Comparison of ENCODE assay signal across 19 cellular contexts in genomic region chr10:42953684-42954674, GRCh38.
DNase-seq lines count a peak whose midpoint lies in the region; ATAC-seq and TF ChIP-seq lines count a peak whose summit lies in the region.
"Had no signal": no experiment of that assay in that cellular context is flagged by ENCODE, and none has a peak within 500 bp of the region (broad histone marks: within the 10 kb centered on the region; RNA-seq: fewer than 3 reads in every experiment).

No MANE protein-coding gene starts in this region.

- peaks cover 8% of the 10 kb centered on the region for H3K9me3 Mint-ChIP-seq in chondrocyte (ENCODE audit: low read depth)
- H3K9me3 Mint-ChIP-seq: activated CD4-positive, alpha-beta T cell treated with anti-CD3 and anti-CD28 coated beads, Interleukin-2, amount 10 ng/mL, durations not matched to agents 7 days and 5 days had no signal

- H3K4me1 Mint-ChIP-seq in chondrocyte (ENCODE audit: low read depth): peaks cover 11% of the 10 kb centered on the region
- H3K4me1 Mint-ChIP-seq: activated CD4-positive, alpha-beta T cell treated with anti-CD3 and anti-CD28 coated beads, Interleukin-2, amount 10 ng/mL, durations not matched to agents 7 days and 5 days; T-helper 17 cell had no signal

- no peak for TF ChIP-seq CTCF in right atrium auricular region (IDR thresholded peaks at IDR 0.05)
- TF ChIP-seq CTCF in heart right ventricle (IDR thresholded peaks at IDR 0.05): no peak
- no peak for TF ChIP-seq CTCF in chondrocyte (IDR thresholded peaks at IDR 0.05)
- no peak for TF ChIP-seq CTCF in vagina (IDR thresholded peaks at IDR 0.05)
- TF ChIP-seq CTCF in RWPE1 (conservative IDR thresholded peaks at IDR 0.05; ENCODE audit: low read depth): no peak

- TF ChIP-seq POLR2A in vagina (IDR thresholded peaks at IDR 0.05): no peak

- POLR2A ChIA-PET in RWPE1 (lab: Yijun Ruan, JAX; ENCODE audit: low non-redundant PET): no interaction called here

- no peaks in the 10 kb centered on the region for H3K36me3 Mint-ChIP-seq in chondrocyte (ENCODE audit: low read depth)

- DNase-seq in right atrium auricular region (ENCODE audit: low spot score) (peak; percentile 46), heart right ventricle (no peak), chondrocyte (ENCODE audit: low spot score) (peak; percentile 63), mucosa of gallbladder (ENCODE audit: low spot score) (peak; percentile 6), vagina (ENCODE audit: extremely low spot score in 2 of 2) (peak; percentile 72 to 77), RWPE1 (ENCODE audit: low spot score) (no peak)
- DNase-seq: activated CD4-positive, alpha-beta T cell treated with anti-CD3 and anti-CD28 coated beads, Interleukin-2, amount 10 ng/mL, durations not matched to agents 7 days and 5 days; activated naive CD4-positive, alpha-beta T cell treated with anti-CD3 and anti-CD28 coated beads for 36 hours; central memory CD4-positive, alpha-beta T cell; HCEC 1CT; left ventricle myocardium inferior; NCI-H1105; NCI-H2029 treated with DMSO at 0.1 percent for 48 hours; OCI-M1; stimulated activated CD4-positive, alpha-beta T cell treated with anti-CD3 and anti-CD28 coated beads, Interleukin-4, amount 100 ng/mL, for 4 hours; T-helper 17 cell had no signal

- no peaks in the 10 kb centered on the region for H3K27me3 ChIP-seq in right atrium auricular region
- peaks cover 0 to 25% (median 16%) of the 10 kb centered on the region in 7 donors for H3K27me3 ChIP-seq in heart right ventricle
- H3K27me3 ChIP-seq in vagina: no peaks in the 10 kb centered on the region

- peaks cover 0 to 6% of the 10 kb centered on the region in 2 donors for H3K9me3 ChIP-seq in right atrium auricular region
- H3K9me3 ChIP-seq in heart right ventricle: peaks cover 0 to 17% (median 0%) of the 10 kb centered on the region in 11 donors
- no peaks in the 10 kb centered on the region for H3K9me3 ChIP-seq in vagina
- H3K9me3 ChIP-seq: upper lobe of right lung had no signal

- no peak overlapping the region for H3K27ac Mint-ChIP-seq in chondrocyte (ENCODE audit: unreplicated experiment)
- H3K27ac Mint-ChIP-seq: activated CD4-positive, alpha-beta T cell treated with anti-CD3 and anti-CD28 coated beads, Interleukin-2, amount 10 ng/mL, durations not matched to agents 7 days and 5 days; activated naive CD4-positive, alpha-beta T cell treated with anti-CD3 and anti-CD28 coated beads for 36 hours; T-helper 17 cell had no signal

- intact Hi-C loops in heart right ventricle (cut with DNase I) (no loop called here), vagina (cut with DNase I) (no loop called here)

- H3K27ac ChIP-seq in right atrium auricular region: no peak overlapping the region
- H3K27ac ChIP-seq in heart right ventricle: no peak overlapping the region
- no peak overlapping the region for H3K27ac ChIP-seq in vagina
- H3K27ac ChIP-seq in RWPE1: no peak overlapping the region
- H3K27ac ChIP-seq: heart left ventricle, left ventricle myocardium inferior, upper lobe of right lung had no signal

- CTCF ChIA-PET in RWPE1 (lab: Yijun Ruan, JAX): no interaction called here

- WGBS in heart right ventricle, 2 donors: 91 to 93% methylated on average over 20 of the region's 20 CpGs

- H3K4me3 Mint-ChIP-seq in chondrocyte (ENCODE audit: unreplicated experiment): no peak overlapping the region
- H3K4me3 Mint-ChIP-seq: activated CD4-positive, alpha-beta T cell treated with anti-CD3 and anti-CD28 coated beads, Interleukin-2, amount 10 ng/mL, durations not matched to agents 7 days and 5 days; activated naive CD4-positive, alpha-beta T cell treated with anti-CD3 and anti-CD28 coated beads for 36 hours; T-helper 17 cell had no signal

- peaks cover 0 to 15% of the 10 kb centered on the region in 2 donors for H3K4me1 ChIP-seq in right atrium auricular region
- H3K4me1 ChIP-seq in heart right ventricle: peaks cover 2 to 21% (median 14%) of the 10 kb centered on the region in 9 donors
- peaks cover 14% of the 10 kb centered on the region for H3K4me1 ChIP-seq in vagina
- H3K4me1 ChIP-seq: upper lobe of right lung had no signal

- peaks cover 5% of the 10 kb centered on the region for H3K27me3 Mint-ChIP-seq in chondrocyte (ENCODE audit: low read depth)

- H3K36me3 ChIP-seq in right atrium auricular region: no peaks in the 10 kb centered on the region
- no peaks in the 10 kb centered on the region for H3K36me3 ChIP-seq in heart right ventricle
- H3K36me3 ChIP-seq in vagina: no peaks in the 10 kb centered on the region
- H3K36me3 ChIP-seq: heart left ventricle, left ventricle myocardium inferior, upper lobe of right lung had no signal

- H3K4me3 ChIP-seq in right atrium auricular region (no peak overlapping the region), heart right ventricle (no peak overlapping the region), vagina (no peak overlapping the region)
- H3K4me3 ChIP-seq: heart left ventricle, left ventricle myocardium inferior, upper lobe of right lung had no signal

- no peak for ATAC-seq in heart right ventricle
- no peak for ATAC-seq in GM21515 (IDR thresholded peaks at IDR 0.05; ENCODE audit: unreplicated experiment)
- ATAC-seq: heart left ventricle, T-helper 17 cell, upper lobe of right lung had no signal

Comparison
In these comparisons a context has a peak if more than half of its experiments do, and no peak if none do; other contexts are left out.
1. DNase-seq: peak in right atrium auricular region (single experiment), chondrocyte (single experiment), mucosa of gallbladder (single experiment) and vagina (2 of 2); none in heart right ventricle (0 of 2) and RWPE1 (single experiment).